In the genomic region with DNA sequence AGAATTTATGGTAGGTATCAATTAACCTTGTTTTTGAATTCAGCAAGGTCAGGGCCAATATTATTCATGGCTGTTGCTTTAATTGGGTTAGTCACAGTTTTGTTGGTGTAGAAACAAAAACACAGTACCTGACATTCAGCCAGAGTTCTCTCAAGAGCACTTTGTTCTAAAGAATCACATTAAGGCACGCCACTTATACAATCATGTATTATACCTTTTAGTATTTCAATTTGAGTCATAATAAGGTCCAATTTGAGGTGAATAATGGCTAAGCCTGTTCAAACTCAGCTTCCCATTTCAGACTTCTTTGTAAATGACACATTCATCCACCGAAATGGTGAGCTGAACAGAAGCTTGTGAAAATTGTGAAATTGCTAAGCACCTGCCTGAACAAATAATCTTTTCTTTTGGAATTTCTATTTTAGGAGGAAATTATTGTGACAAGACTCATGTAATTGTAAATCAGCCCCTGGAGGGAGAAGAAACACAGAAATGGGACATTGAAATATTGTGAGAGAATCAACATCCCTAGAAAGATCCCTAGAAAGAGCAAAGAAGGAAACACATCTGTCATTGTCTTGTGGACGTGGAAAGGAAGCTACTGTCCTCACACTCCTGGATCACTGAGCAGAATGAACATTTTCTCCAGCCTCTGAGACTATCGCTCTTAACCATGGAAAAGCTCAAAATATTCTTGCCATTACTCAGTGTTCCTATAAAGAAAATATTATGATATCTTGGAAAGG, we compare ENCODE assay signal across 14 cellular contexts. TPM values are rescaled to one million over a fixed set of nuclear protein-coding genes. Genes with fewer than 3 reads are reported as not detected.
A peak's percentile ranks its signal among the peaks of the same experiment; 100 is the strongest.
DNase-seq lines count a peak whose midpoint lies in the region; ATAC-seq and TF ChIP-seq lines count a peak whose summit lies in the region.
"Had no signal": no experiment of that assay in that cellular context is flagged by ENCODE, and none has a peak within 500 bp of the region (broad histone marks: within the 10 kb centered on the region; RNA-seq: fewer than 3 reads in every experiment).

No MANE protein-coding gene starts in this region.

- H3K27ac Mint-ChIP-seq in MCF 10A (ENCODE audit: low read depth, unreplicated experiment), result no peak overlapping the region
- peak overlapping the region; percentile 32 to 67 for H3K27ac Mint-ChIP-seq in T-cell
- H3K27ac Mint-ChIP-seq: mesothelial cell of epicardium had no signal

- H4K20me1 ChIP-seq in mammary epithelial cell (ENCODE audit: insufficient read depth, low read length), result no peaks in the 10 kb centered on the region
- no peaks in the 10 kb centered on the region for H4K20me1 ChIP-seq in Karpas-422 (ENCODE audit: insufficient read depth, low read depth, low read length)

- TF ChIP-seq CTCF in mammary epithelial cell (conservative IDR thresholded peaks at IDR 0.05 in 1 of 2, IDR thresholded peaks at IDR 0.05 in 1 of 2; ENCODE audit: extremely low read depth in 1 of 2, insufficient read depth in 1 of 2, low read depth in 1 of 2, low read length in 2 of 2), result no peak
- no peak for TF ChIP-seq CTCF in MCF 10A (IDR thresholded peaks at IDR 0.05; ENCODE audit: unreplicated experiment)
- no peak for TF ChIP-seq CTCF in thyroid gland (IDR thresholded peaks at IDR 0.05)

- ATAC-seq in T-cell (replicated peaks in 1 of 4) (no peak), HG03520 (IDR thresholded peaks at IDR 0.05; ENCODE audit: unreplicated experiment) (no peak)
- ATAC-seq: PC-3, SK-N-SH treated with all-trans-retinoic acid at 6 μM for 48 hours had no signal

- intact Hi-C loops in mammary epithelial cell (cut with micrococcal nuclease), result loop anchor here (5.0 kb wide), 1 partner anchor 121 kb away; the partner anchor contains the start of gene CRYBG3
- intact Hi-C loops in MCF 10A (cut with micrococcal nuclease), result loop anchor here (5.0 kb wide), 1 partner anchor 79 kb away; no protein-coding TSS in a partner anchor
- intact Hi-C loops in thyroid gland (cut with DNase I), result no loop called here

- TF ChIP-seq POLR2A in thyroid gland (IDR thresholded peaks at IDR 0.05), result no peak

- H3K79me2 ChIP-seq in mammary epithelial cell (ENCODE audit: insufficient read depth, low read length) (no peaks in the 10 kb centered on the region), Karpas-422 (ENCODE audit: low read length) (no peaks in the 10 kb centered on the region)

- H3K27me3 ChIP-seq in mammary epithelial cell (ENCODE audit: insufficient read depth, low read length) (no peaks in the 10 kb centered on the region), thyroid gland (no peaks in the 10 kb centered on the region), Karpas-422 (ENCODE audit: low read length) (no peaks in the 10 kb centered on the region)

- in situ Hi-C loops in mammary epithelial cell (cut with MboI; ENCODE audit: low sequenced_read_pairs in 2 of 2), result no loop called here

- no peak overlapping the region for H3K4me2 ChIP-seq in mammary epithelial cell (ENCODE audit: insufficient read depth, low read depth, low read length)
- H3K4me2 ChIP-seq in Karpas-422 (ENCODE audit: low read depth, low read length, poor library complexity, severe bottlenecking), result no peak overlapping the region

- CTCF ChIA-PET in mammary epithelial cell (lab: Charles Lee; ENCODE audit: low non-redundant PET), result no interaction called here
- CTCF ChIA-PET in MCF 10A (lab: Yijun Ruan, JAX), result interaction anchor here (0.6 to 2.5 kb wide), 5 partner anchors 11 to 149 kb away, joined by 3 to 12 read pairs (median 5); no protein-coding TSS in a partner anchor
- CTCF ChIA-PET in T-cell (lab: Charles Lee), result interaction anchor here (1.2 to 1.6 kb wide), 3 partner anchors 10 to 151 kb away, joined by 3 to 5 read pairs (median 3); no protein-coding TSS in a partner anchor

- H3K9ac ChIP-seq in mammary epithelial cell (ENCODE audit: insufficient read depth, low read length), result no peak overlapping the region
- H3K9ac ChIP-seq in Karpas-422 (ENCODE audit: low read length), result no peak overlapping the region

- H3K36me3 Mint-ChIP-seq in MCF 10A (ENCODE audit: insufficient read depth, unreplicated experiment) (peaks cover 58% of the 10 kb centered on the region), T-cell (peaks cover 30% of the 10 kb centered on the region)

- H3K27ac ChIP-seq in mammary epithelial cell (ENCODE audit: insufficient read depth, low read depth, low read length) (peak overlapping the region; percentile 7), thyroid gland (peak overlapping the region; percentile 13 to 65 (median 16)), Karpas-422 (ENCODE audit: low read length) (no peak overlapping the region)

- H2AFZ ChIP-seq in mammary epithelial cell (ENCODE audit: low read depth, low read length) (no peak overlapping the region), Karpas-422 (ENCODE audit: low read length) (no peak overlapping the region)

- H3K9me2 ChIP-seq in Karpas-422 (replicated peaks; ENCODE audit: insufficient read depth, low read length), result no peaks in the 10 kb centered on the region

- no peaks in the 10 kb centered on the region for H3K9me3 Mint-ChIP-seq in MCF 10A (ENCODE audit: unreplicated experiment)
- no peaks in the 10 kb centered on the region for H3K9me3 Mint-ChIP-seq in T-cell
- H3K9me3 Mint-ChIP-seq: mesothelial cell of epicardium had no signal

- WGBS in mammary epithelial cell (ENCODE audit: low coverage, missing lambda C conversion rate), result 54% methylated on average over 4 of the region's 4 CpGs
- WGBS in thyroid gland, 2 donors, result 64 to 68% methylated on average over 4 of the region's 4 CpGs

- dilution Hi-C loops in mammary epithelial cell (cut with HindIII; ENCODE audit: low sequenced_read_pairs), result no loop called here

- POLR2A ChIA-PET in MCF 10A (lab: Yijun Ruan, JAX) (interaction anchor here (0.7 to 0.9 kb wide), 3 partner anchors 10 to 121 kb away, joined by 3 to 5 read pairs (median 5); partner anchors contain the start of gene CRYBG3), T-cell (lab: Charles Lee) (interaction anchor here (0.5 to 0.6 kb wide), 2 partner anchors 80 to 104 kb away, joined by 3 to 5 read pairs; no protein-coding TSS in a partner anchor)

- no peak overlapping the region for H3K4me3 ChIP-seq in mammary epithelial cell (replicated peaks in 1 of 3; ENCODE audit: insufficient read depth in 1 of 3, low read depth in 2 of 3, low read length in 3 of 3)
- no peak overlapping the region for H3K4me3 ChIP-seq in thyroid gland (replicated peaks in 1 of 3)
- H3K4me3 ChIP-seq in Karpas-422 (ENCODE audit: low read length), result no peak overlapping the region

- H3K4me1 ChIP-seq in mammary epithelial cell (ENCODE audit: insufficient read depth, low read length) (no peaks in the 10 kb centered on the region), thyroid gland (peaks cover 18 to 19% of the 10 kb centered on the region in 2 donors), Karpas-422 (ENCODE audit: low read length) (no peaks in the 10 kb centered on the region)

- H3K27me3 Mint-ChIP-seq in MCF 10A (ENCODE audit: insufficient read depth, unreplicated experiment) (no peaks in the 10 kb centered on the region), T-cell (no peaks in the 10 kb centered on the region)

- no peaks in the 10 kb centered on the region for H3K4me1 Mint-ChIP-seq in MCF 10A (ENCODE audit: insufficient read depth, unreplicated experiment)
- H3K4me1 Mint-ChIP-seq in T-cell, result no peaks in the 10 kb centered on the region
- H3K4me1 Mint-ChIP-seq: mesothelial cell of epicardium had no signal

- BruUV-seq in mammary epithelial cell (replicated peaks; lab: Mats Ljungman, UMichigan) (no TSS peak), MCF 10A (replicated peaks; lab: Mats Ljungman, UMichigan) (no TSS peak)

- no peak overlapping the region for H3K4me3 Mint-ChIP-seq in MCF 10A (ENCODE audit: unreplicated experiment)
- no peak overlapping the region for H3K4me3 Mint-ChIP-seq in T-cell
- H3K4me3 Mint-ChIP-seq: mesothelial cell of epicardium had no signal

- peaks cover 33% of the 10 kb centered on the region for H3K36me3 ChIP-seq in mammary epithelial cell (ENCODE audit: insufficient read depth, low read length)
- H3K36me3 ChIP-seq in thyroid gland, result peaks cover 10 to 47% of the 10 kb centered on the region in 2 donors
- H3K36me3 ChIP-seq in Karpas-422 (ENCODE audit: insufficient read depth, low read length), result peaks cover 36% of the 10 kb centered on the region; the same call in 1 of the 2 replicates

- peak; percentile 60 for DNase-seq in mammary epithelial cell
- no peak for DNase-seq in MCF 10A (ENCODE audit: unreplicated experiment)
- DNase-seq in NCI-H146 treated with DMSO at 0.1 percent for 48 hours (lab: John Stamatoyannopoulos, UW; ENCODE audit: unreplicated experiment), result peak; percentile 7
- no peak for DNase-seq in T-cell
- no peak for DNase-seq in thyroid gland
- no peak for DNase-seq in Karpas-422
- DNase-seq: activated naive CD4-positive, alpha-beta T cell treated with anti-CD3 and anti-CD28 coated beads, Interleukin-2, amount 50 U/mL, for 16 hours; effector CD4-positive, alpha-beta T cell; kidney glomerular epithelial cell; NCI-H446 treated with DMSO at 0.1 percent for 48 hours; PC-3 had no signal

- H3K9me3 ChIP-seq in mammary epithelial cell (replicated peaks; ENCODE audit: insufficient read depth, low read length), result no peaks in the 10 kb centered on the region
- no peaks in the 10 kb centered on the region for H3K9me3 ChIP-seq in thyroid gland
- no peaks in the 10 kb centered on the region for H3K9me3 ChIP-seq in Karpas-422 (ENCODE audit: low read length)

RNA-seq across cellular contexts. Expression of gene RIOX2, which starts 29.3 kb away (rescaled TPM):
- total RNA-seq in mammary epithelial cell (10 to 100 TPM; 33.3 to 42.4 TPM), MCF 10A (2022) (51.8 and 73.9 TPM in 2 replicates), T-cell (10 to 100 TPM; 22.8 to 34.7 (median 30.9) TPM), thyroid gland (100 to 1,000 TPM in 2 of 4 donors, 10 to 100 TPM in 2; 61.6 to 109 (median 89.9) TPM)
- 20.5 TPM for polyA plus RNA-seq in mammary epithelial cell
- polyA minus RNA-seq in mammary epithelial cell, result 9.9 TPM
- total RNA-seq in Karpas-422 (2014; rRNA removed; shearing (Covaris generic); ENCODE audit: low replicate concordance), result 53.1 and 55.6 TPM in 2 replicates

Comparison
In these comparisons a context has a peak if more than half of its experiments do, and no peak if none do; other contexts are left out.
1. DNase-seq: peak in mammary epithelial cell (single experiment) and NCI-H146 treated with DMSO at 0.1 percent for 48 hours (single experiment); none in MCF 10A (single experiment), T-cell (0 of 34), thyroid gland (0 of 2) and Karpas-422 (single experiment).